Comparison of ENCODE assay signal across 17 cellular contexts in genomic region chr5:174386846-174387245, GRCh38.
DNase-seq lines count a peak whose midpoint lies in the region; ATAC-seq and TF ChIP-seq lines count a peak whose summit lies in the region.
"Had no signal": no experiment of that assay in that cellular context is flagged by ENCODE, and none has a peak within 500 bp of the region (broad histone marks: within the 10 kb centered on the region; RNA-seq: fewer than 3 reads in every experiment).

No MANE protein-coding gene starts in this region.

- POLR2A ChIA-PET in GM10248 (lab: Yijun Ruan, JAX) = no interaction called here

- peak overlapping the region; percentile 38 for H2AK5ac ChIP-seq in trophoblast cell (ENCODE audit: low read length)

- TF ChIP-seq CTCF in GM10248 (IDR thresholded peaks at IDR 0.05; ENCODE audit: control extremely low read depth, extremely low read depth, low read depth, missing control alignments) = no peak

- peak overlapping the region; percentile 43 for H2BK12ac ChIP-seq in trophoblast cell (ENCODE audit: low read length)

- peak overlapping the region; percentile 52 for H2BK120ac ChIP-seq in trophoblast cell (ENCODE audit: insufficient read depth, low read length, poor library complexity)

- no peaks in the 10 kb centered on the region for H3K27me3 ChIP-seq in trophoblast cell (ENCODE audit: insufficient read depth, low read length)

- peak; percentile 58 for DNase-seq in H4 (ENCODE audit: low spot score)
- DNase-seq in M059J (ENCODE audit: low read depth) = peak; percentile 54
- DNase-seq in trophoblast cell = no peak
- no peak for DNase-seq in GM10248 (ENCODE audit: extremely low spot score)
- no peak for DNase-seq in AG08396 (ENCODE audit: low spot score)
- DNase-seq: ACHN; AML-193; CD4-positive, alpha-beta memory T cell; DMS153; DMS79; GF-D8; Karpas-422; KBM-7 had no signal

- H3K79me1 ChIP-seq in trophoblast cell (ENCODE audit: low read length) = peaks cover 32% of the 10 kb centered on the region

- H3K4me2 ChIP-seq in trophoblast cell (ENCODE audit: low read length) = no peak overlapping the region

- H2BK5ac ChIP-seq in trophoblast cell (ENCODE audit: low read depth, low read length, poor library complexity) = peak overlapping the region; percentile 14

- no peak overlapping the region for H3K9ac ChIP-seq in trophoblast cell (ENCODE audit: low read length)

- H4K12ac ChIP-seq in trophoblast cell (ENCODE audit: low read depth, low read length) = no peak overlapping the region

- peak overlapping the region; percentile 13 for H3K18ac ChIP-seq in trophoblast cell (ENCODE audit: low read length)

- WGBS in trophoblast cell (ENCODE audit: extremely low coverage, insufficient coverage, insufficient read length) = no CpG with 5 or more reads among the region's 2 CpGs

- H3K14ac ChIP-seq in trophoblast cell (ENCODE audit: low read length) = peak overlapping the region; percentile 33

- no peak for ATAC-seq in GM21423 (IDR thresholded peaks at IDR 0.05; ENCODE audit: unreplicated experiment)
- ATAC-seq: GM12878 had no signal

- H4K91ac ChIP-seq in trophoblast cell (ENCODE audit: low read depth, low read length) = peak overlapping the region; percentile 86

- no peak overlapping the region for H4K8ac ChIP-seq in trophoblast cell (ENCODE audit: low read depth, low read length)

- no peak overlapping the region for H2AFZ ChIP-seq in trophoblast cell (ENCODE audit: insufficient read depth, low read length, poor library complexity)

- H3K79me2 ChIP-seq in trophoblast cell (ENCODE audit: control insufficient read depth, insufficient read depth, low read length, poor library complexity) = no peaks in the 10 kb centered on the region

- H3K4ac ChIP-seq in trophoblast cell (ENCODE audit: low read depth, low read length) = peak overlapping the region; percentile 34

- no peaks in the 10 kb centered on the region for H3K36me3 ChIP-seq in trophoblast cell (ENCODE audit: control insufficient read depth in 1 of 2, insufficient read depth in 2 of 2, low read length in 2 of 2)
- H3K36me3 ChIP-seq: HAP-1 had no signal

- H3K23ac ChIP-seq in trophoblast cell (ENCODE audit: low read length) = no peak overlapping the region

- CTCF ChIA-PET in GM10248 (lab: Yijun Ruan, JAX) = no interaction called here

- no peak overlapping the region for H3K27ac ChIP-seq in trophoblast cell (ENCODE audit: low read depth, low read length)
- H3K27ac ChIP-seq: HL-60 had no signal

- H3K4me3 ChIP-seq in trophoblast cell (ENCODE audit: low read depth, low read length) = no peak overlapping the region
- H3K4me3 ChIP-seq: GM12878, HAP-1 had no signal

- peaks cover 11 to 19% of the 10 kb centered on the region in 2 experiments for H3K4me1 ChIP-seq in trophoblast cell (ENCODE audit: control insufficient read depth in 1 of 2, insufficient read depth in 2 of 2, low read length in 2 of 2)
- H3K4me1 ChIP-seq: HAP-1 had no signal

- no peaks in the 10 kb centered on the region for H3K9me3 ChIP-seq in trophoblast cell (ENCODE audit: insufficient read depth, low read depth, low read length)
- H3K9me3 ChIP-seq: HAP-1 had no signal

Comparison
In these comparisons a context has a peak if more than half of its experiments do, and no peak if none do; other contexts are left out.
1. DNase-seq: peak in H4 (single experiment) and M059J (single experiment); none in trophoblast cell (0 of 2), GM10248 (single experiment) and AG08396 (single experiment).